In genomic region chr11:123741159-123741951, GRCh38 we compare ENCODE assay signal across 8 cellular contexts. TPM values are rescaled to one million over a fixed set of nuclear protein-coding genes. Genes with fewer than 3 reads are reported as not detected.
DNase-seq lines count a peak whose midpoint lies in the region; ATAC-seq, FAIRE-seq and TF ChIP-seq lines count a peak whose summit lies in the region.

TSS of gene ZNF202 (minus strand) at chr11:123741660. CDS start at chr11:123730888, 10,772 bp downstream.

- TF ChIP-seq CTCF in OCI-LY3 (IDR thresholded peaks at IDR 0.05; ENCODE audit: low read depth, low read length) = no peak
- TF ChIP-seq CTCF in endothelial cell of umbilical vein (IDR thresholded peaks at IDR 0.05; ENCODE audit: extremely low read depth in 1 of 2, insufficient read depth in 1 of 2, low read depth in 1 of 2, low read length in 2 of 2) = peak in 1 of 2 donors; percentile 0

- H4K20me1 ChIP-seq in OCI-LY3 (ENCODE audit: insufficient read depth, low read length) (no peaks in the 10 kb centered on the region; the same call in 1 of the 2 replicates), endothelial cell of umbilical vein (replicated peaks; ENCODE audit: control insufficient read depth, extremely low read depth, insufficient read depth, low read length) (no peaks in the 10 kb centered on the region)

- dilution Hi-C loops in endothelial cell of umbilical vein (cut with MboI; ENCODE audit: extremely low pct_ligation_motif_present, low sequenced_read_pairs) = no loop called here

- peak; percentile 99 for ATAC-seq in GM21528 (IDR thresholded peaks at IDR 0.05; ENCODE audit: low FRiP score, unreplicated experiment)

- H3K9me3 ChIP-seq in OCI-LY3 (ENCODE audit: insufficient read depth, low read length) (no peaks in the 10 kb centered on the region), endothelial cell of umbilical vein (replicated peaks; ENCODE audit: control insufficient read depth, insufficient read depth, low read length) (no peaks in the 10 kb centered on the region)

- CTCF ChIA-PET in endothelial cell of umbilical vein (lab: Charles Lee) = interaction anchor here (0.7 to 1.0 kb wide), 4 partner anchors 15 to 453 kb away, joined by 3 to 4 read pairs (median 3); no protein-coding TSS in a partner anchor

- no peaks in the 10 kb centered on the region for H3K27me3 ChIP-seq in OCI-LY3 (ENCODE audit: low read depth, low read length)
- H3K27me3 ChIP-seq in endothelial cell of umbilical vein (ENCODE audit: control insufficient read depth in 2 of 2, insufficient read depth in 2 of 2, low read length in 2 of 2) = no peaks in the 10 kb centered on the region

- intact Hi-C loops in endothelial cell of umbilical vein (cut with micrococcal nuclease) = loop anchor here (1.0 to 5.0 kb wide), 4 partner anchors 233 to 456 kb away; no protein-coding TSS in a partner anchor

- H3K79me2 ChIP-seq in OCI-LY3 (ENCODE audit: low read length) (peaks cover 50% of the 10 kb centered on the region), endothelial cell of umbilical vein (ENCODE audit: control insufficient read depth, insufficient read depth, low read length) (peaks cover 48% of the 10 kb centered on the region)

- no TSS peak for BruUV-seq in endothelial cell of umbilical vein (replicated peaks; lab: Mats Ljungman, UMichigan)

- H3K9ac ChIP-seq in OCI-LY3 (ENCODE audit: low read length) = peak within 1 kb of the TSS; percentile 93
- peak within 1 kb of the TSS; percentile 78 for H3K9ac ChIP-seq in endothelial cell of umbilical vein (replicated peaks; ENCODE audit: extremely low read depth, insufficient read depth, low read length)

- H3K4me1 ChIP-seq in OCI-LY3 (ENCODE audit: low read length) (peaks cover 16% of the 10 kb centered on the region), endothelial cell of umbilical vein (ENCODE audit: control insufficient read depth, extremely low read depth, insufficient read depth, low read length) (peaks cover 14% of the 10 kb centered on the region)

- peak; percentile 81 for TF ChIP-seq POLR2A in endothelial cell of umbilical vein (IDR thresholded peaks at IDR 0.05; ENCODE audit: low read depth, low read length)

- peak; percentile 96 for FAIRE-seq in endothelial cell of umbilical vein (lab: Jason Lieb, UNC)

- H3K4me2 ChIP-seq in OCI-LY3 (ENCODE audit: low read length) (peak within 1 kb of the TSS; percentile 99), endothelial cell of umbilical vein (ENCODE audit: insufficient read depth, low read length) (peak within 1 kb of the TSS; percentile 85)

- H3K27ac ChIP-seq in OCI-LY3 (ENCODE audit: low read length) (peak within 1 kb of the TSS; percentile 33), endothelial cell of umbilical vein (ENCODE audit: insufficient read depth, low read depth, low read length) (peak within 1 kb of the TSS; percentile 10)

- peaks cover 34% of the 10 kb centered on the region for H3K36me3 ChIP-seq in OCI-LY3 (replicated peaks; ENCODE audit: low read depth, low read length)
- H3K36me3 ChIP-seq in endothelial cell of umbilical vein (ENCODE audit: control insufficient read depth in 2 of 2, extremely low read depth in 1 of 2, insufficient read depth in 2 of 2, low read length in 2 of 2) = peaks cover 0 to 2% of the 10 kb centered on the region in 2 experiments

- POLR2A ChIA-PET in endothelial cell of umbilical vein (lab: Charles Lee) = no interaction called here

- H3K4me3 ChIP-seq in OCI-LY3 (ENCODE audit: low read length) (peak within 1 kb of the TSS; percentile 79), endothelial cell of umbilical vein (replicated peaks in 1 of 3; ENCODE audit: insufficient read depth in 1 of 3, low read depth in 1 of 3, low read length in 3 of 3) (peak within 1 kb of the TSS; percentile 58 to 89 (median 64))

- H2AFZ ChIP-seq in OCI-LY3 (ENCODE audit: low read depth, low read length) (peak within 1 kb of the TSS; percentile 99), endothelial cell of umbilical vein (ENCODE audit: low read depth, low read length) (peak within 1 kb of the TSS; percentile 91)

- no peaks in the 10 kb centered on the region for H3K9me1 ChIP-seq in endothelial cell of umbilical vein (replicated peaks; ENCODE audit: control insufficient read depth, extremely low read depth, insufficient read depth, low read length)

- peak; percentile 68 for DNase-seq in DMS153 (lab: John Stamatoyannopoulos, UW)
- peak; percentile 48 for DNase-seq in HuH-7.5 (ENCODE audit: low spot score)
- DNase-seq in activated CD8-positive, alpha-beta memory T cell treated with anti-CD3 and anti-CD28 coated beads, Interleukin-2, amount 50 U/mL, for 48 hours = peak; percentile 93
- peak; percentile 91 for DNase-seq in endothelial cell of umbilical vein (ENCODE audit: low read depth, low spot score)
- DNase-seq in middle frontal gyrus (ENCODE audit: extremely low spot score, low spot score) = peak; percentile 88
- DNase-seq in stimulated activated CD8-positive, alpha-beta memory T cell treated with anti-CD3 and anti-CD28 coated beads, Interleukin-2, amount 100 ng/mL, for 1 hour (ENCODE audit: low read depth in 2 of 2) = peak; percentile 76 to 82

TF ChIP-seq in endothelial cell of umbilical vein, 7 proteins besides CTCF, POLR2A, EP300 and RAD21:
- TF ChIP-seq GATA2 (IDR thresholded peaks at IDR 0.05; ENCODE audit: insufficient read depth, insufficient read length, low read depth, low read length) (no peak), MAX (IDR thresholded peaks at IDR 0.05; ENCODE audit: insufficient read depth, insufficient read length) (peak; percentile 93), MYC (IDR thresholded peaks at IDR 0.05; ENCODE audit: low read depth, low read length) (peak; percentile 92), POLR2AphosphoS5 (IDR thresholded peaks at IDR 0.05; ENCODE audit: insufficient read depth, low read depth, low read length) (peak; percentile 77)

RNA-seq across cellular contexts. Expression of gene ZNF202, which starts in this region (rescaled TPM):
- total RNA-seq in endothelial cell of umbilical vein = 12.3 and 13.1 TPM in 2 replicates
- 5.5 and 6.5 TPM in 2 replicates for polyA plus RNA-seq in endothelial cell of umbilical vein
- 6.0 and 6.6 TPM in 2 replicates for polyA plus RNA-seq in endothelial cell of umbilical vein (2011; cell fraction: cytosol; rRNA removed)
- 30.3 and 36.8 TPM in 2 replicates for polyA plus RNA-seq in endothelial cell of umbilical vein (2011; cell fraction: nucleus; rRNA removed)
- 7.7 and 7.8 TPM in 2 replicates for polyA plus RNA-seq in endothelial cell of umbilical vein (2012)
- polyA minus RNA-seq in endothelial cell of umbilical vein = 10.2 and 11.4 TPM in 2 replicates
- 3.5 TPM for polyA minus RNA-seq in endothelial cell of umbilical vein (2011; cell fraction: cytosol; rRNA and poly(A)+ RNA removed)
- polyA minus RNA-seq in endothelial cell of umbilical vein (2011; cell fraction: nucleus; rRNA and poly(A)+ RNA removed) = 13.6 and 19.2 TPM in 2 replicates

Comparison
In these comparisons a context has a peak if more than half of its experiments do, and no peak if none do; other contexts are left out.
1. Peak in every context shown above with its lines: DNase-seq, ATAC-seq, H3K4me3 ChIP-seq and H3K27ac ChIP-seq.